8 cellular contexts compared by ENCODE assay signal in genomic region chr12:49108958-49109404, GRCh38. TPM values are rescaled to one million over a fixed set of nuclear protein-coding genes. Genes with fewer than 3 reads are reported as not detected.
A peak's percentile ranks its signal among the peaks of the same experiment; 100 is the strongest.
DNase-seq lines count a peak whose midpoint lies in the region; ATAC-seq and TF ChIP-seq lines count a peak whose summit lies in the region.

No MANE protein-coding gene starts in this region.

- H3K4me1 Mint-ChIP-seq in CD4-positive, alpha-beta memory T cell = peaks cover 27 to 48% (median 36%) of the 10 kb centered on the region in 4 donors
- peaks cover 26 to 58% (median 50%) of the 10 kb centered on the region in 4 donors for H3K4me1 Mint-ChIP-seq in naive thymus-derived CD8-positive, alpha-beta T cell

- H3F3A ChIP-seq in OCI-LY1 (ENCODE audit: insufficient read depth, low read length) = no peaks in the 10 kb centered on the region

- no peaks in the 10 kb centered on the region for H3K27me3 Mint-ChIP-seq in CD4-positive, alpha-beta memory T cell
- H3K27me3 Mint-ChIP-seq in naive thymus-derived CD8-positive, alpha-beta T cell = no peaks in the 10 kb centered on the region

- H4K20me1 ChIP-seq in OCI-LY1 (ENCODE audit: insufficient read depth, low read length) = no peaks in the 10 kb centered on the region

- H3K4me1 ChIP-seq in CD4-positive, alpha-beta memory T cell (ENCODE audit: insufficient read depth, low read length) = peaks cover 22% of the 10 kb centered on the region
- H3K4me1 ChIP-seq in OCI-LY1 (ENCODE audit: insufficient read depth, low read length, severe bottlenecking) = peaks cover 19% of the 10 kb centered on the region
- peaks cover 6% of the 10 kb centered on the region for H3K4me1 ChIP-seq in endocrine pancreas (ENCODE audit: control insufficient read depth, insufficient read depth, low read length)

- H2AFZ ChIP-seq in OCI-LY1 (ENCODE audit: low read length) = no peak overlapping the region

- H3K9me3 Mint-ChIP-seq in CD4-positive, alpha-beta memory T cell = no peaks in the 10 kb centered on the region
- no peaks in the 10 kb centered on the region for H3K9me3 Mint-ChIP-seq in naive thymus-derived CD8-positive, alpha-beta T cell

- TF ChIP-seq CTCF in OCI-LY1 (IDR thresholded peaks at IDR 0.05; ENCODE audit: low read length) = no peak

- peak overlapping the region; percentile 88; the same call in 1 of the 2 replicates for H3K9ac ChIP-seq in OCI-LY1 (ENCODE audit: low read length)
- peak overlapping the region; percentile 58 for H3K9ac ChIP-seq in endocrine pancreas (ENCODE audit: control insufficient read depth, insufficient read depth, low read length)

- ATAC-seq in naive thymus-derived CD8-positive, alpha-beta T cell = no peak
- ATAC-seq in HG03354 (IDR thresholded peaks at IDR 0.05; ENCODE audit: poor library complexity, severe bottlenecking, unreplicated experiment) = no peak
- ATAC-seq in HG03280 (IDR thresholded peaks at IDR 0.05; ENCODE audit: unreplicated experiment) = no peak

- no peaks in the 10 kb centered on the region for H3K9me2 ChIP-seq in OCI-LY1 (ENCODE audit: low read depth, low read length)

- H3K27me3 ChIP-seq in CD4-positive, alpha-beta memory T cell (ENCODE audit: insufficient read depth, low read length) = no peaks in the 10 kb centered on the region
- H3K27me3 ChIP-seq in OCI-LY1 (ENCODE audit: insufficient read depth, low read length) (no peaks in the 10 kb centered on the region), endocrine pancreas (ENCODE audit: control insufficient read depth, insufficient read depth, low read length) (no peaks in the 10 kb centered on the region)

- peak overlapping the region; percentile 87 to 99 (median 96) for H3K27ac Mint-ChIP-seq in CD4-positive, alpha-beta memory T cell
- peak overlapping the region; percentile 92 to 99 (median 98) for H3K27ac Mint-ChIP-seq in naive thymus-derived CD8-positive, alpha-beta T cell

- H3K36me3 Mint-ChIP-seq in CD4-positive, alpha-beta memory T cell = peaks cover 16 to 39% of the 10 kb centered on the region in 2 donors
- peaks cover 3 to 34% (median 3%) of the 10 kb centered on the region in 3 donors for H3K36me3 Mint-ChIP-seq in naive thymus-derived CD8-positive, alpha-beta T cell

- peak overlapping the region; percentile 88 for H3K27ac ChIP-seq in CD4-positive, alpha-beta memory T cell (ENCODE audit: low read depth, low read length)
- H3K27ac ChIP-seq in OCI-LY1 (ENCODE audit: low read depth, low read length, poor library complexity, severe bottlenecking) = no peak overlapping the region

- no peak for DNase-seq in CD4-positive, alpha-beta memory T cell
- no peak for DNase-seq in naive thymus-derived CD8-positive, alpha-beta T cell
- no peak for DNase-seq in glomerular visceral epithelial cell (ENCODE audit: extremely low spot score)
- no peak for DNase-seq in T1000 (lab: John Stamatoyannopoulos, UW)

- peak overlapping the region in 1 of 2 donors; percentile 92 for H3K4me3 ChIP-seq in CD4-positive, alpha-beta memory T cell (ENCODE audit: low read length in 2 of 2)
- H3K4me3 ChIP-seq in OCI-LY1 (ENCODE audit: low read depth, low read length, poor library complexity, severe bottlenecking) (peak overlapping the region; percentile 92), endocrine pancreas (ENCODE audit: control insufficient read depth, insufficient read depth, low read length) (peak overlapping the region; percentile 70)

- POLR2A ChIA-PET in CD4-positive, alpha-beta memory T cell (lab: Charles Lee; ENCODE audit: partially characterized antibody) = interaction anchor here (0.7 to 8.3 kb wide), 11 partner anchors 11 to 80 kb away, joined by 3 to 189 read pairs (median 7); partner anchors contain the start of genes RHEBL1, TUBA1A and TUBA1B
- POLR2A ChIA-PET in naive thymus-derived CD8-positive, alpha-beta T cell (lab: Charles Lee) = interaction anchor here (0.6 to 7.7 kb wide), 7 partner anchors 9 to 149 kb away, joined by 3 to 152 read pairs (median 11); partner anchors contain the start of genes TUBA1A and TUBA1B

- CTCF ChIA-PET in CD4-positive, alpha-beta memory T cell (lab: Charles Lee; ENCODE audit: partially characterized antibody) = interaction anchor here (0.6 to 9.2 kb wide), 7 partner anchors 10 to 536 kb away, joined by 3 to 85 read pairs (median 8); partner anchors contain the start of genes TUBA1A and TUBA1B

- H3K36me3 ChIP-seq in CD4-positive, alpha-beta memory T cell (ENCODE audit: insufficient read depth, low read length) = peaks cover 27% of the 10 kb centered on the region
- peaks cover 6% of the 10 kb centered on the region; the same call in 1 of the 2 replicates for H3K36me3 ChIP-seq in OCI-LY1 (ENCODE audit: insufficient read depth, low read length)
- no peaks in the 10 kb centered on the region for H3K36me3 ChIP-seq in endocrine pancreas (ENCODE audit: control insufficient read depth, insufficient read depth, low read length)

- intact Hi-C loops in CD4-positive, alpha-beta memory T cell (cut with micrococcal nuclease) = no loop called here

- H3K79me2 ChIP-seq in OCI-LY1 (ENCODE audit: insufficient read depth, low read length) = no peaks in the 10 kb centered on the region

- H3K4me2 ChIP-seq in OCI-LY1 (ENCODE audit: low read length) = peak overlapping the region; percentile 80

- H3K4me3 Mint-ChIP-seq in CD4-positive, alpha-beta memory T cell = peak overlapping the region; percentile 91 to 99 (median 98)
- H3K4me3 Mint-ChIP-seq in naive thymus-derived CD8-positive, alpha-beta T cell = peak overlapping the region; percentile 89 to 99 (median 98)

- H3K9me3 ChIP-seq in CD4-positive, alpha-beta memory T cell (ENCODE audit: control insufficient read depth in 1 of 2, low read length in 2 of 2) = no peaks in the 10 kb centered on the region
- H3K9me3 ChIP-seq in OCI-LY1 (ENCODE audit: low read length) = no peaks in the 10 kb centered on the region
- H3K9me3 ChIP-seq in endocrine pancreas (ENCODE audit: control insufficient read depth, low read length) = no peaks in the 10 kb centered on the region

RNA-seq across cellular contexts. Expression of gene LMBR1L, which starts 1.7 kb away (rescaled TPM):
- 100 to 1,000 TPM; 222 to 226 TPM for total RNA-seq in CD4-positive, alpha-beta memory T cell
- 10 to 100 TPM; 35.9 to 46.5 TPM for polyA plus RNA-seq in CD4-positive, alpha-beta memory T cell
- total RNA-seq in naive thymus-derived CD8-positive, alpha-beta T cell = 100 to 1,000 TPM; 253 to 270 TPM
- polyA plus RNA-seq in naive thymus-derived CD8-positive, alpha-beta T cell = 10 to 100 TPM; 34.0 to 45.8 (median 34.6) TPM

RNA-seq across cellular contexts. Expression of gene DHH, which starts 14.4 kb away (rescaled TPM):
- under 1 TPM; 0.35 to 0.44 TPM for total RNA-seq in CD4-positive, alpha-beta memory T cell
- not detected for polyA plus RNA-seq in CD4-positive, alpha-beta memory T cell
- total RNA-seq in naive thymus-derived CD8-positive, alpha-beta T cell = under 1 TPM; 0.27 to 0.47 TPM
- not detected for polyA plus RNA-seq in naive thymus-derived CD8-positive, alpha-beta T cell

RNA-seq across cellular contexts. Expression of gene TUBA1B, which starts 22.2 kb away (rescaled TPM):
- 100 to 1,000 TPM; 332 to 361 TPM for total RNA-seq in CD4-positive, alpha-beta memory T cell
- polyA plus RNA-seq in CD4-positive, alpha-beta memory T cell = 100 to 1,000 TPM; 411 to 573 TPM
- total RNA-seq in naive thymus-derived CD8-positive, alpha-beta T cell = 100 to 1,000 TPM; 157 to 161 TPM
- 100 to 1,000 TPM; 277 to 339 (median 333) TPM for polyA plus RNA-seq in naive thymus-derived CD8-positive, alpha-beta T cell

RNA-seq across cellular contexts. Expression of gene RHEBL1, which starts 39.2 kb away (rescaled TPM):
- 1 to 10 TPM; 2.7 to 2.9 TPM for total RNA-seq in CD4-positive, alpha-beta memory T cell
- polyA plus RNA-seq in CD4-positive, alpha-beta memory T cell = 10 to 100 TPM in 1 of 2 donors, 1 to 10 TPM in 1; 9.2 to 10.5 TPM
- total RNA-seq in naive thymus-derived CD8-positive, alpha-beta T cell = 1 to 10 TPM; 3.6 to 4.3 TPM
- polyA plus RNA-seq in naive thymus-derived CD8-positive, alpha-beta T cell = 1 to 10 TPM; 3.0 to 3.6 (median 3.4) TPM

RNA-seq across cellular contexts. Expression of gene KMT2D, which starts 48.4 kb away (rescaled TPM):
- 100 to 1,000 TPM; 133 to 159 TPM for total RNA-seq in CD4-positive, alpha-beta memory T cell
- polyA plus RNA-seq in CD4-positive, alpha-beta memory T cell = 10 to 100 TPM in 1 of 2 donors, under 1 TPM in 1; 0.16 to 26.7 TPM
- total RNA-seq in naive thymus-derived CD8-positive, alpha-beta T cell = 100 to 1,000 TPM; 130 to 134 TPM
- polyA plus RNA-seq in naive thymus-derived CD8-positive, alpha-beta T cell = 10 to 100 TPM in 2 of 3 donors, 1 to 10 TPM in 1; 1.5 to 28.5 (median 10.5) TPM
